1 cellular context compared by ENCODE assay signal in the genomic region with DNA sequence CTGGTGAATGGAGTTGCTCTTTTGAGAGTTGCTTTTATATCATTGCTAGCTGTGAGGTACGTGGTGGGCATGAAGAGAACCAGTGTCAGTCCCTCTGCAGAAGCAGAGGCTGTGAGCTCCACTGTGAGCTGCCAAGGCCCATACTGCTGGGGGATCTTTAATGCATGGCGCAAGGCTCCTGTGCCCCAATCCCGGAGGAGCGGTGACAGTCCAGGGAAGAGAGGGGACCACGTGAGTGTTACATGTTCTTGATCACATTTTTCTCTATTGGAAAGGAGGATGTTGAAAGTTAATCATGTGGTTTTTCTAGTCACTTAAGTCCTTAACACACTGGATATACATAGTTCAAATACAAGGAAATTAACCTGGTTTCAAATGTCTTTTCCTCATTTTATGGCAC.
A peak's percentile ranks its signal among the peaks of the same experiment; 100 is the strongest.
TF ChIP-seq lines count a peak whose summit lies in the region.

No MANE protein-coding gene starts in this region.

TF ChIP-seq in GM12878, 131 proteins besides CTCF, POLR2A, EP300 and RAD21:
- TF ChIP-seq BRCA1 (IDR thresholded peaks at IDR 0.05; ENCODE audit: low read depth, low read length) (no peak), RUNX3 (IDR thresholded peaks at IDR 0.05; ENCODE audit: low read length) (0 out of 2 replicates have a peak, but pooled peaks have one; percentile 12)
TF ChIP-seq in GM12878: peak in this region for 1.
